18 cellular contexts compared by ENCODE assay signal in the genomic region with DNA sequence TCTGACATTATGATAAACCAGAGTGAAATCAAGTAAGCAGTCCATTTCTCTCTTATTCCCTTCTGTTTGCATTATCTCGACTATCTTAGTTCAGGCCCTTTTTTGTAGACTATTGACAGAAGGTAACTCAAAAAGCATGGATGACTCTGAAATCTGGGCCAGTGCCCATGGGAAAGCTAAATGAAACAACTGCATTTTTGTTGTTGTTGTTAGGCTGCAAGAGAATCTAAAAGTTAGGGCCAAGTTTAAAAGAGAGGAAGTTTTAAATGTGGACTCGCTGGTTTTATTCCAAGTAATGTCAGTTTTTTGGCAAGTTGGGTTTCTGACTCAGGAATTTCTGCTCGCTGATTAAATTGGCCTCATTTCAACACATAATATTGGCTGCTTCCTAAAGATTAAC.
DNase-seq lines count a peak whose midpoint lies in the region; ATAC-seq and TF ChIP-seq lines count a peak whose summit lies in the region.
"Had no signal": no experiment of that assay in that cellular context is flagged by ENCODE, and none has a peak within 500 bp of the region (broad histone marks: within the 10 kb centered on the region; RNA-seq: fewer than 3 reads in every experiment).

No MANE protein-coding gene starts in this region.

- CTCF ChIA-PET in CD4-positive, alpha-beta memory T cell (lab: Charles Lee; ENCODE audit: partially characterized antibody), result no interaction called here

- peak overlapping the region; percentile 44 for H3K27ac Mint-ChIP-seq in mesothelial cell of epicardium
- no peak overlapping the region for H3K27ac Mint-ChIP-seq in CD4-positive, alpha-beta memory T cell
- H3K27ac Mint-ChIP-seq: B cell had no signal

- no peaks in the 10 kb centered on the region for H3K27me3 Mint-ChIP-seq in mesothelial cell of epicardium (ENCODE audit: low read depth)
- no peaks in the 10 kb centered on the region for H3K27me3 Mint-ChIP-seq in CD4-positive, alpha-beta memory T cell
- H3K27me3 Mint-ChIP-seq: B cell had no signal

- no peaks in the 10 kb centered on the region for H3K4me1 ChIP-seq in CD4-positive, alpha-beta memory T cell (ENCODE audit: insufficient read depth, low read length)

- H3K36me3 Mint-ChIP-seq in mesothelial cell of epicardium, result no peaks in the 10 kb centered on the region
- H3K36me3 Mint-ChIP-seq in CD4-positive, alpha-beta memory T cell, result no peaks in the 10 kb centered on the region

- H3K27me3 ChIP-seq in CD4-positive, alpha-beta memory T cell (ENCODE audit: insufficient read depth, low read length), result no peaks in the 10 kb centered on the region

- intact Hi-C loops in CD4-positive, alpha-beta memory T cell (cut with micrococcal nuclease), result no loop called here

- no peak overlapping the region for H3K27ac ChIP-seq in CD4-positive, alpha-beta memory T cell (ENCODE audit: low read depth, low read length)

- ATAC-seq in HG03354 (IDR thresholded peaks at IDR 0.05; ENCODE audit: poor library complexity, severe bottlenecking, unreplicated experiment), result no peak
- ATAC-seq: esophagus mucosa had no signal

- H3K4me1 Mint-ChIP-seq in mesothelial cell of epicardium, result peaks cover 4% of the 10 kb centered on the region
- H3K4me1 Mint-ChIP-seq in CD4-positive, alpha-beta memory T cell, result no peaks in the 10 kb centered on the region
- H3K4me1 Mint-ChIP-seq: B cell had no signal

- H3K4me3 Mint-ChIP-seq in mesothelial cell of epicardium, result no peak overlapping the region
- H3K4me3 Mint-ChIP-seq in CD4-positive, alpha-beta memory T cell, result no peak overlapping the region
- H3K4me3 Mint-ChIP-seq: B cell had no signal

- no peaks in the 10 kb centered on the region for H3K9me3 Mint-ChIP-seq in mesothelial cell of epicardium
- H3K9me3 Mint-ChIP-seq in CD4-positive, alpha-beta memory T cell, result no peaks in the 10 kb centered on the region

- no peaks in the 10 kb centered on the region for H3K36me3 ChIP-seq in CD4-positive, alpha-beta memory T cell (ENCODE audit: insufficient read depth, low read length)

- POLR2A ChIA-PET in CD4-positive, alpha-beta memory T cell (lab: Charles Lee; ENCODE audit: partially characterized antibody), result no interaction called here

- peaks cover 0 to 4% of the 10 kb centered on the region in 2 donors for H3K9me3 ChIP-seq in CD4-positive, alpha-beta memory T cell (ENCODE audit: control insufficient read depth in 1 of 2, low read length in 2 of 2)

- no peak for TF ChIP-seq CTCF in cardiac fibroblast (IDR thresholded peaks at IDR 0.05; ENCODE audit: low read depth, low read length)
- TF ChIP-seq CTCF in mesothelial cell of epicardium (IDR thresholded peaks at IDR 0.05; ENCODE audit: unreplicated experiment), result no peak

- no peak overlapping the region for H3K4me3 ChIP-seq in cardiac fibroblast (replicated peaks in 1 of 2; ENCODE audit: low read depth in 2 of 2, low read length in 2 of 2)
- no peak overlapping the region for H3K4me3 ChIP-seq in CD4-positive, alpha-beta memory T cell (ENCODE audit: low read length in 2 of 2)

- DNase-seq in AG08395 (ENCODE audit: low spot score) (peak; percentile 63), HT1080 (ENCODE audit: low read depth) (peak; percentile 3), cardiac fibroblast (ENCODE audit: low read depth in 2 of 2) (peak; percentile 87 to 91), mesothelial cell of epicardium (ENCODE audit: low spot score in 2 of 2, unreplicated experiment in 2 of 2) (no peak), retina (no peak)
- DNase-seq in activated T-cell treated with anti-CD3 and anti-CD28 coated beads, Interleukin-2, amount 50 U/mL, for 1 hour, result no peak
- DNase-seq in CD4-positive, alpha-beta memory T cell, result no peak
- DNase-seq: activated CD4-positive, CD25-positive, alpha-beta regulatory T cell; activated CD8-positive, alpha-beta memory T cell treated with anti-CD3 and anti-CD28 coated beads, Interleukin-2, amount 50 U/mL, for 4 hours; activated naive CD4-positive, alpha-beta T cell treated with anti-CD3 and anti-CD28 coated beads, Interleukin-2, amount 50 U/mL, for 16 hours; cerebellar nuclear complex; DMS53; mesendoderm; NCI-H1105; stimulated activated CD4-positive, alpha-beta T cell treated with anti-CD3 and anti-CD28 coated beads, Interleukin-15, amount 100 ng/mL, for 24 hours had no signal

Comparison
In these comparisons a context has a peak if more than half of its experiments do, and no peak if none do; other contexts are left out.
1. DNase-seq: peak in AG08395 (single experiment), HT1080 (single experiment) and cardiac fibroblast (2 of 2); none in mesothelial cell of epicardium (0 of 2), activated T-cell treated with anti-CD3 and anti-CD28 coated beads, Interleukin-2, amount 50 U/mL, for 1 hour (single experiment), retina (single experiment) and CD4-positive, alpha-beta memory T cell (0 of 5).